9 cellular contexts compared by ENCODE assay signal in the genomic region with DNA sequence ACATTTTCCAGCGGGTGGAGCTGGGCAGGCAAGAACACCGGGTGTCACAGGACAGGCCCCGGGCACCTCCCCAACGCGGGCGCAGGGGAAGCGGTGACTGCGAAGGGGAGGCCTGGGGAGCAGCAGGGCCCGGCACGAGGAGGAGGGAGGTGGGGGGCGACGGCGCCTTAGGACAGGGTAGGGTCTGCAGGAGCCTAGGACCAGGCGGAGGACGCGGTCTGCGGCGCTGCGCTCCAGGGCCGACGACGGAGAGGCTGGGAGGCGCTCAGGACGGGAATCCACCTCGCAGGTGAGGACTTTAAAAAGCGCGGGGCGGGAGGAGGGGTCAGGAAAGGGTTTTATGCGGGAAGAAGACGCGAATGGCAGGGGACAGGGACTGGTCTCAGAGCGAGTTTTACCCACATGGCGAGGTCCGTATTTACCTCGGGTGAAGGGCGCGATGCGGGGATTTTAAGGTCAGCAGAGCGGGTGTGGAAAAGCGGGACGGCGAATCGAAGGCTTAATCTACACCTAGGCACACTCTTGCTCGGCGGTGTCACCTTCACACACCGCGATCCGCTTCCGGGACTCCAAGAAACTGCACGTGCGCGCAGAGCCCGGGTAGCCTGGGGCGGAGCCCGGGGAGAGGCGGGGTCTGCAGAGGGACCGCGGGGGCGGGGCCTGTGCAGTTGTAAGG.
DNase-seq lines count a peak whose midpoint lies in the region; ATAC-seq and TF ChIP-seq lines count a peak whose summit lies in the region.
"Had no signal": no experiment of that assay in that cellular context is flagged by ENCODE, and none has a peak within 500 bp of the region (broad histone marks: within the 10 kb centered on the region; RNA-seq: fewer than 3 reads in every experiment).

No MANE protein-coding gene starts in this region.

- DNase-seq in ELF-1 (ENCODE audit: low read depth, low spot score) (peak; percentile 88), NCI-H82 treated with DMSO at 0.1 percent for 48 hours (lab: John Stamatoyannopoulos, UW; ENCODE audit: unreplicated experiment) (peak; percentile 1), germinal center (ENCODE audit: low spot score) (peak; percentile 24), NCI-H2171 (lab: John Stamatoyannopoulos, UW) (no peak), SHP77 treated with DMSO at 0.1 percent for 48 hours (lab: John Stamatoyannopoulos, UW) (no peak), NCI-H1694 treated with DMSO at 0.1 percent for 48 hours (lab: John Stamatoyannopoulos, UW) (no peak)
- DNase-seq: NCI-H446 had no signal

- no peak overlapping the region for H2AFZ ChIP-seq in parathyroid adenoma

- no peak overlapping the region for H3K27ac ChIP-seq in parathyroid adenoma

- no peaks in the 10 kb centered on the region for H3K27me3 ChIP-seq in parathyroid adenoma (ENCODE audit: control insufficient read depth, insufficient read depth, low read length)

- H3K9me3 ChIP-seq in parathyroid adenoma (ENCODE audit: control insufficient read depth, low read length): no peaks in the 10 kb centered on the region

- H3K4me3 ChIP-seq in parathyroid adenoma (ENCODE audit: low read depth, low read length): peak overlapping the region; percentile 61

- H3K4me1 ChIP-seq in parathyroid adenoma: no peaks in the 10 kb centered on the region

- no peak for TF ChIP-seq CTCF in parathyroid adenoma (IDR thresholded peaks at IDR 0.05)

- no peak overlapping the region for H3K9ac ChIP-seq in parathyroid adenoma

- H3K79me2 ChIP-seq in parathyroid adenoma: no peaks in the 10 kb centered on the region

- no peaks in the 10 kb centered on the region for H3K36me3 ChIP-seq in parathyroid adenoma (ENCODE audit: control insufficient read depth, insufficient read depth, low read length)

- no peak for ATAC-seq in HG02623 (IDR thresholded peaks at IDR 0.05; ENCODE audit: unreplicated experiment)

- H3K4me2 ChIP-seq in parathyroid adenoma (ENCODE audit: low read length): peak overlapping the region; percentile 86

Comparison
In these comparisons a context has a peak if more than half of its experiments do, and no peak if none do; other contexts are left out.
1. DNase-seq: peak in ELF-1 (single experiment), NCI-H82 treated with DMSO at 0.1 percent for 48 hours (single experiment) and germinal center (single experiment); none in NCI-H2171 (single experiment), SHP77 treated with DMSO at 0.1 percent for 48 hours (single experiment) and NCI-H1694 treated with DMSO at 0.1 percent for 48 hours (single experiment).